Comparison of ENCODE assay signal across 1 cellular context in the genomic region with DNA sequence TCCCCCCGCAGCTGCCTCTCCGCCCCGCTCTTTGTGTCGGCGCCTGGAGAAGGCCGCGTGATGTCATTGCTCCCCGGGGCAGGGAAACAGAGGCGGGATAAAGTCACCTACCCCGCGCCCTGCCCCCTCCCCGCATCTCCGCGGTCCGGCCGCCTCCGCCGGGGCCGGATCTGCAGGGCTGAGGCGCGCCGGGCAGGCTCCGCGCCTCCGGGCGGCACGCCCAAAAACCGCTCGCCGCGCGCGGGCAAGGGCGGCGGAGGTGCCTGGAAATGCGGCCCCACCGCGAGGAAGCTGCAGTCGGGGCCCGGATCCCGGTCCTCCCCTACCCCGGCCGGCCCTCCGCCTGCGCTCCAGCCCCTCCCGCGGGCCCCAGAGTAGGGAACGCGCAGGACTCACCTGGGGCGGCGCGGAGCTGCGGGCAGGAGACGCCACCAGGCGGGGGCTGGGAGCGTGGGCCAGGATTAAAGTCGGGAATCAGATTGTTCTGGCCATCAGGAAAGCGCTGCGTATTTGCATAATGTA.
TF ChIP-seq lines count a peak whose summit lies in the region.

FAXC (minus strand) TSS at position 55 of the 522 bp plus-strand sequence. CDS start 302 bp downstream, outside the sequence.

TF ChIP-seq in H1, 55 proteins besides CTCF, POLR2A, EP300 and RAD21 (continued from another document):
- TF ChIP-seq TAF7 (optimal IDR thresholded peaks at IDR 0.05; ENCODE audit: borderline replicate concordance, low read depth, low read length) (peak; percentile 13), NANOG (IDR thresholded peaks at IDR 0.05; ENCODE audit: insufficient read depth, low read depth, low read length, poor library complexity, severe bottlenecking) (no peak), RBBP5 (IDR thresholded peaks at IDR 0.05; ENCODE audit: borderline replicate concordance, low read depth, low read length) (peak; percentile 31; the same call in 1 of the 2 replicates)
